In the genomic region with DNA sequence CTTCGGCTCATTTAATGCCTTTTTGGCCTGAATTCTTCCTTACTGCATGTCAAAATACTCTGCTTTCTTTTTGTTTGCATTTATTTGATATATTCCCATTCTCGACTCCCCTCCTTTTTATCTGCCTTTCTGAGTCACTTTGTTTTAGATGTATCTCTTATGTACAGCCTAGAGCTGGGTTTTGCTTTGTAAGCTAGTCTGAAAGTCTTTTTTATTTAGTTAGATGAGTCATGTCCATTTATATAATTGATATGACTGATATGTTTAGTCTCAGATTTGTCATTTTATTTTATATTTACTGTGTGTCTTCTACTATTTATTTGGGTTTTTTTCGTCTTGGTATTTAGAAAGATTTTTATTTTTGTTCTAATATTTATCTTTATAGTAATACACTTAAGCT, we compare ENCODE assay signal across 23 cellular contexts. TPM values are rescaled to one million over a fixed set of nuclear protein-coding genes. Genes with fewer than 3 reads are reported as not detected.
DNase-seq lines count a peak whose midpoint lies in the region; ATAC-seq, FAIRE-seq and TF ChIP-seq lines count a peak whose summit lies in the region.
"Had no signal": no experiment of that assay in that cellular context is flagged by ENCODE, and none has a peak within 500 bp of the region (broad histone marks: within the 10 kb centered on the region; RNA-seq: fewer than 3 reads in every experiment).

No MANE protein-coding gene starts in this region.

- POLR2A ChIA-PET in HepG2 (lab: Yijun Ruan, JAX) = no interaction called here

- H3K36me3 ChIP-seq in brain microvascular endothelial cell (replicated peaks) (no peaks in the 10 kb centered on the region), HepG2 (replicated peaks in 1 of 2; ENCODE audit: control insufficient read depth in 1 of 2, insufficient read depth in 2 of 2, low read length in 2 of 2) (no peaks in the 10 kb centered on the region)

- no peaks in the 10 kb centered on the region for H3K4me1 ChIP-seq in HepG2 (ENCODE audit: insufficient read depth, low read length)
- H3K4me1 ChIP-seq: ascending aorta, parathyroid adenoma had no signal

- H3K9ac ChIP-seq in HepG2 (ENCODE audit: insufficient read depth, low read depth, low read length) = no peak overlapping the region
- H3K9ac ChIP-seq: parathyroid adenoma had no signal

- H4K20me1 ChIP-seq in HepG2 (ENCODE audit: insufficient read depth, low read length) = no peaks in the 10 kb centered on the region

- no peak overlapping the region for H2AFZ ChIP-seq in HepG2 (ENCODE audit: low read length)
- H2AFZ ChIP-seq: parathyroid adenoma had no signal

- no peak for ATAC-seq in GM19328 (IDR thresholded peaks at IDR 0.05; ENCODE audit: unreplicated experiment)
- no peak for ATAC-seq in HepG2
- ATAC-seq: left cardiac atrium; naive thymus-derived CD4-positive, alpha-beta T cell had no signal

- 92% methylated on average over 3 of the region's 3 CpGs for WGBS in HepG2 (ENCODE audit: low lambda C conversion rate)

- no peaks in the 10 kb centered on the region for H3K9me3 ChIP-seq in HepG2 (ENCODE audit: low read length)
- H3K9me3 ChIP-seq: ascending aorta had no signal

- H3K4me3 ChIP-seq in brain microvascular endothelial cell (ENCODE audit: low read depth, low read length) = no peak overlapping the region
- H3K4me3 ChIP-seq in HepG2 (replicated peaks in 1 of 3; ENCODE audit: insufficient read depth in 1 of 3, low read depth in 2 of 3, low read length in 3 of 3) = no peak overlapping the region
- H3K4me3 ChIP-seq: ascending aorta had no signal

- no peak for TF ChIP-seq RAD21 in HepG2 (CRISPR knock-in tag; IDR thresholded peaks at IDR 0.05)

- TF ChIP-seq EP300 in HepG2 (IDR thresholded peaks at IDR 0.05; ENCODE audit: low read depth in 2 of 2, low read length in 2 of 2) = no peak
- no peak for TF ChIP-seq EP300 in HepG2 (CRISPR knock-in tag; IDR thresholded peaks at IDR 0.05; ENCODE audit: borderline replicate concordance)

- H3K27me3 ChIP-seq in brain microvascular endothelial cell (replicated peaks) (no peaks in the 10 kb centered on the region), HepG2 (ENCODE audit: control insufficient read depth in 1 of 2, insufficient read depth in 2 of 2, low read length in 2 of 2) (no peaks in the 10 kb centered on the region)
- H3K27me3 ChIP-seq: ascending aorta had no signal

- BruUV-seq in HepG2 (replicated peaks; lab: Mats Ljungman, UMichigan) = no TSS peak

- no peak for FAIRE-seq in HepG2 (lab: Jason Lieb, UNC)
- FAIRE-seq: colon, H1 had no signal

- no peak overlapping the region for H3K27ac ChIP-seq in brain microvascular endothelial cell
- H3K27ac ChIP-seq in HepG2 (ENCODE audit: extremely low read length, insufficient read depth, low read length) = no peak overlapping the region
- H3K27ac ChIP-seq: ascending aorta, parathyroid adenoma had no signal

- no peak for TF ChIP-seq POLR2A in HepG2 (IDR thresholded peaks at IDR 0.05; ENCODE audit: insufficient read depth in 1 of 2, low read depth in 2 of 2, low read length in 2 of 2)

- no peaks in the 10 kb centered on the region for H3K79me2 ChIP-seq in HepG2 (ENCODE audit: insufficient read depth, low read length)
- H3K79me2 ChIP-seq: parathyroid adenoma had no signal

- CTCF ChIA-PET in HepG2 (lab: Yijun Ruan, JAX; ENCODE audit: low intra/inter-chr PET ratio, low total read pairs) = no interaction called here

- intact Hi-C loops in HepG2 (cut with micrococcal nuclease; ENCODE audit: unreplicated experiment) = loop anchor here (5.0 to 10.0 kb wide), 3 partner anchors 33 to 605 kb away; a partner anchor contains a TSS

- in situ Hi-C loops in brain microvascular endothelial cell (cut with HindIII; ENCODE audit: low pct_ligation_motif_present, low sequenced_read_pairs) = no loop called here
- in situ Hi-C loops in HepG2 (cut with HindIII; ENCODE audit: extremely low pct_ligation_motif_present, low pct_unique_long_range_greater_than_20kb) = no loop called here

- TF ChIP-seq CTCF in brain microvascular endothelial cell (IDR thresholded peaks at IDR 0.05; ENCODE audit: low read depth, low read length, missing control alignments) (no peak), HepG2 (CRISPR knock-in tag; IDR thresholded peaks at IDR 0.05) (no peak)

- DNase-seq in EH (ENCODE audit: low read depth) = peak; percentile 35
- peak; percentile 1 for DNase-seq in NCI-H69 (lab: John Stamatoyannopoulos, UW)
- DNase-seq in brain microvascular endothelial cell = peak; percentile 4
- DNase-seq in iris pigment epithelial cell (ENCODE audit: low read depth) = peak; percentile 20
- no peak for DNase-seq in cerebellar cortex (ENCODE audit: low spot score)
- no peak for DNase-seq in occipital lobe (lab: John Stamatoyannopoulos, UW)
- no peak for DNase-seq in HepG2 (ENCODE audit: low spot score)
- DNase-seq: activated T-cell treated with anti-CD3 and anti-CD28 coated beads for 4 hours; EL; foreskin melanocyte; left cardiac atrium; mesendoderm; naive thymus-derived CD4-positive, alpha-beta T cell; NCI-H1436 treated with DMSO at 0.1 percent for 48 hours; NCI-H2171 treated with DMSO at 0.1 percent for 48 hours; NCI-H82; stimulated activated naive CD4-positive, alpha-beta T cell; trophoblast cell had no signal

- H3K4me2 ChIP-seq in HepG2 (ENCODE audit: low read depth, low read length) = no peak overlapping the region

RNA-seq across cellular contexts. Expression of a gene that starts 33.6 kb away (rescaled TPM):
- total RNA-seq in occipital lobe (2.8 TPM), HepG2 (2016; rRNA removed; fragmentation: Illumina TruSeq; extraction: Trizol) (137 and 176 TPM in 2 replicates)
- 111 and 162 TPM in 2 replicates for total RNA-seq in HepG2 (2016; cell fraction: cytosol; rRNA removed; fragmentation: Illumina TruSeq; extraction: Trizol; ENCODE audit: low read depth)
- total RNA-seq in HepG2 (2016; cell fraction: insoluble cytoplasmic fraction; rRNA removed; fragmentation: Illumina TruSeq; extraction: Trizol) = 135 and 157 TPM in 2 replicates
- total RNA-seq in HepG2 (2016; cell fraction: membrane; rRNA removed; fragmentation: Illumina TruSeq; extraction: Trizol) = 165 and 190 TPM in 2 replicates
- 98.7 and 103 TPM in 2 replicates for total RNA-seq in HepG2 (2016; cell fraction: nucleus; rRNA removed; fragmentation: Illumina TruSeq; extraction: Trizol)
- 84.5 and 103 TPM in 2 replicates for polyA plus RNA-seq in HepG2 (2011; rRNA removed)
- polyA plus RNA-seq in HepG2 (2011; cell fraction: cytosol; rRNA removed) = 72.2 and 82.3 TPM in 2 replicates
- 31.6 and 37.4 TPM in 2 replicates for polyA plus RNA-seq in HepG2 (2011; cell fraction: nucleus; rRNA removed)
- polyA plus RNA-seq in HepG2 (2012) = 267 and 273 TPM in 2 replicates
- polyA plus RNA-seq in HepG2 (2016; cell fraction: cytosol; fragmentation: Illumina TruSeq; extraction: Trizol; ENCODE audit: low read depth) = 391 and 599 TPM in 2 replicates
- 441 and 499 TPM in 2 replicates for polyA plus RNA-seq in HepG2 (2016; cell fraction: insoluble cytoplasmic fraction; fragmentation: Illumina TruSeq; extraction: Trizol; ENCODE audit: low read depth)
- 465 and 566 TPM in 2 replicates for polyA plus RNA-seq in HepG2 (2016; cell fraction: membrane; fragmentation: Illumina TruSeq; extraction: Trizol; ENCODE audit: low read depth)
- polyA plus RNA-seq in HepG2 (2016; cell fraction: nucleus; fragmentation: Illumina TruSeq; extraction: Trizol; ENCODE audit: insufficient read depth, low read depth) = 331 and 334 TPM in 2 replicates
- 19.2 and 23.2 TPM in 2 replicates for polyA minus RNA-seq in HepG2 (2011; rRNA and poly(A)+ RNA removed; ENCODE audit: low replicate concordance)
- 44.8 and 47.3 TPM in 2 replicates for polyA minus RNA-seq in HepG2 (2011; cell fraction: cytosol; rRNA and poly(A)+ RNA removed)
- 31.7 and 40.7 TPM in 2 replicates for polyA minus RNA-seq in HepG2 (2011; cell fraction: nucleus; rRNA and poly(A)+ RNA removed)

RNA-seq across cellular contexts. Expression of a gene that starts 33.8 kb away (rescaled TPM):
- total RNA-seq in occipital lobe (1.9 TPM), HepG2 (2016; rRNA removed; fragmentation: Illumina TruSeq; extraction: Trizol) (1.1 and 1.4 TPM in 2 replicates)
- total RNA-seq in HepG2 (2016; cell fraction: cytosol; rRNA removed; fragmentation: Illumina TruSeq; extraction: Trizol; ENCODE audit: low read depth) = 1.5 and 2.6 TPM in 2 replicates
- 1.5 and 1.7 TPM in 2 replicates for total RNA-seq in HepG2 (2016; cell fraction: insoluble cytoplasmic fraction; rRNA removed; fragmentation: Illumina TruSeq; extraction: Trizol)
- total RNA-seq in HepG2 (2016; cell fraction: membrane; rRNA removed; fragmentation: Illumina TruSeq; extraction: Trizol) = 1.4 and 1.8 TPM in 2 replicates
- total RNA-seq in HepG2 (2016; cell fraction: nucleus; rRNA removed; fragmentation: Illumina TruSeq; extraction: Trizol) = 4.6 and 6.0 TPM in 2 replicates
- polyA plus RNA-seq in HepG2 (2011; rRNA removed) = 0.70 and 0.93 TPM in 2 replicates
- polyA plus RNA-seq in HepG2 (2011; cell fraction: cytosol; rRNA removed) = 0.40 TPM in 2 replicates
- polyA plus RNA-seq in HepG2 (2011; cell fraction: nucleus; rRNA removed) = 0.56 and 1.9 TPM in 2 replicates
- 0.61 and 0.76 TPM in 2 replicates for polyA plus RNA-seq in HepG2 (2012)
- polyA plus RNA-seq in HepG2 (2016; cell fraction: cytosol; fragmentation: Illumina TruSeq; extraction: Trizol; ENCODE audit: low read depth) = 0.62 and 0.69 TPM in 2 replicates
- polyA plus RNA-seq in HepG2 (2016; cell fraction: insoluble cytoplasmic fraction; fragmentation: Illumina TruSeq; extraction: Trizol; ENCODE audit: low read depth) = 1.3 TPM in 2 replicates
- polyA plus RNA-seq in HepG2 (2016; cell fraction: membrane; fragmentation: Illumina TruSeq; extraction: Trizol; ENCODE audit: low read depth) = 0.56 and 0.57 TPM in 2 replicates
- 3.9 and 5.5 TPM in 2 replicates for polyA plus RNA-seq in HepG2 (2016; cell fraction: nucleus; fragmentation: Illumina TruSeq; extraction: Trizol; ENCODE audit: insufficient read depth, low read depth)
- polyA minus RNA-seq in HepG2 (2011; rRNA and poly(A)+ RNA removed; ENCODE audit: low replicate concordance) = 0.52 TPM in 1 of 2 replicates, not detected in the other
- not detected in 2 replicates for polyA minus RNA-seq in HepG2 (2011; cell fraction: cytosol; rRNA and poly(A)+ RNA removed)
- polyA minus RNA-seq in HepG2 (2011; cell fraction: nucleus; rRNA and poly(A)+ RNA removed) = 6.2 and 8.1 TPM in 2 replicates
- total RNA-seq: ascending aorta had no signal
- polyA plus RNA-seq: naive thymus-derived CD4-positive, alpha-beta T cell had no signal

RNA-seq across cellular contexts. Expression of a gene that starts 34.3 kb away (rescaled TPM):
- 3.3 TPM for total RNA-seq in occipital lobe
- 4.2 and 4.7 TPM in 2 replicates for total RNA-seq in HepG2 (2016; rRNA removed; fragmentation: Illumina TruSeq; extraction: Trizol)
- total RNA-seq in HepG2 (2016; cell fraction: cytosol; rRNA removed; fragmentation: Illumina TruSeq; extraction: Trizol; ENCODE audit: low read depth) = 3.1 and 3.7 TPM in 2 replicates
- total RNA-seq in HepG2 (2016; cell fraction: insoluble cytoplasmic fraction; rRNA removed; fragmentation: Illumina TruSeq; extraction: Trizol) = 4.2 and 4.6 TPM in 2 replicates
- 6.8 and 7.1 TPM in 2 replicates for total RNA-seq in HepG2 (2016; cell fraction: membrane; rRNA removed; fragmentation: Illumina TruSeq; extraction: Trizol)
- 4.9 and 6.3 TPM in 2 replicates for total RNA-seq in HepG2 (2016; cell fraction: nucleus; rRNA removed; fragmentation: Illumina TruSeq; extraction: Trizol)
- 9.5 and 12.4 TPM in 2 replicates for polyA plus RNA-seq in HepG2 (2011; rRNA removed)
- polyA plus RNA-seq in HepG2 (2011; cell fraction: cytosol; rRNA removed) = 5.5 and 9.1 TPM in 2 replicates
- polyA plus RNA-seq in HepG2 (2011; cell fraction: nucleus; rRNA removed) = 2.7 and 3.3 TPM in 2 replicates
- polyA plus RNA-seq in HepG2 (2012) = 7.0 and 9.5 TPM in 2 replicates
- 6.5 and 7.1 TPM in 2 replicates for polyA plus RNA-seq in HepG2 (2016; cell fraction: cytosol; fragmentation: Illumina TruSeq; extraction: Trizol; ENCODE audit: low read depth)
- polyA plus RNA-seq in HepG2 (2016; cell fraction: insoluble cytoplasmic fraction; fragmentation: Illumina TruSeq; extraction: Trizol; ENCODE audit: low read depth) = 4.9 and 5.4 TPM in 2 replicates
- polyA plus RNA-seq in HepG2 (2016; cell fraction: membrane; fragmentation: Illumina TruSeq; extraction: Trizol; ENCODE audit: low read depth) = 7.9 and 8.2 TPM in 2 replicates
- polyA plus RNA-seq in HepG2 (2016; cell fraction: nucleus; fragmentation: Illumina TruSeq; extraction: Trizol; ENCODE audit: insufficient read depth, low read depth) = 6.4 and 7.2 TPM in 2 replicates
- polyA minus RNA-seq in HepG2 (2011; rRNA and poly(A)+ RNA removed; ENCODE audit: low replicate concordance) = 1.2 and 3.8 TPM in 2 replicates
- polyA minus RNA-seq in HepG2 (2011; cell fraction: cytosol; rRNA and poly(A)+ RNA removed) = 5.8 and 7.9 TPM in 2 replicates
- polyA minus RNA-seq in HepG2 (2011; cell fraction: nucleus; rRNA and poly(A)+ RNA removed) = 11.7 and 11.8 TPM in 2 replicates

Comparison
In these comparisons a context has a peak if more than half of its experiments do, and no peak if none do; other contexts are left out.
1. DNase-seq: peak in EH (single experiment), NCI-H69 (single experiment), brain microvascular endothelial cell (single experiment) and iris pigment epithelial cell (single experiment); none in cerebellar cortex (single experiment), occipital lobe (single experiment) and HepG2 (single experiment).
2. RNA of a gene that starts 33.6 kb away (total RNA-seq): 98.7 to 190 TPM in HepG2; 2.8 TPM in occipital lobe (single experiment); every median in the first group is over 10 times any median in the second.